In genomic region chr14:96843137-96843536, GRCh38 we compare ENCODE assay signal across 28 cellular contexts. TPM values are rescaled to one million over a fixed set of nuclear protein-coding genes. Genes with fewer than 3 reads are reported as not detected.
DNase-seq lines count a peak whose midpoint lies in the region; ATAC-seq, FAIRE-seq and TF ChIP-seq lines count a peak whose summit lies in the region.
"Had no signal": no experiment of that assay in that cellular context is flagged by ENCODE, and none has a peak within 500 bp of the region (broad histone marks: within the 10 kb centered on the region; RNA-seq: fewer than 3 reads in every experiment).

No MANE protein-coding gene starts in this region.

- FAIRE-seq in HepG2 (lab: Jason Lieb, UNC), result no peak
- FAIRE-seq in K562 (lab: Jason Lieb, UNC), result no peak
- FAIRE-seq: A204.1, GM12878, GM12892, GM18507, GM19239 had no signal

- H3K4me2 ChIP-seq in HepG2 (ENCODE audit: low read depth, low read length) (no peak overlapping the region), K562 (ENCODE audit: insufficient read depth, low read length) (no peak overlapping the region)
- H3K4me2 ChIP-seq: BLaER1 had no signal

- H3K4me1 ChIP-seq in liver (ENCODE audit: control insufficient read depth in 4 of 4, insufficient read depth in 4 of 4, low read length in 3 of 4), result peaks cover 0 to 5% (median 0%) of the 10 kb centered on the region in 4 donors
- no peaks in the 10 kb centered on the region for H3K4me1 ChIP-seq in HepG2 (ENCODE audit: insufficient read depth, low read length)
- H3K4me1 ChIP-seq in K562 (replicated peaks in 1 of 2; ENCODE audit: control insufficient read depth in 2 of 2, insufficient read depth in 2 of 2, low read length in 2 of 2), result no peaks in the 10 kb centered on the region
- H3K4me1 ChIP-seq: BE2C, BLaER1 had no signal

- H3K9me1 ChIP-seq in K562 (ENCODE audit: control insufficient read depth, insufficient read depth, low read length), result no peaks in the 10 kb centered on the region

- no peak for TF ChIP-seq RAD21 in liver (IDR thresholded peaks at IDR 0.05)
- TF ChIP-seq RAD21 in HepG2 (CRISPR knock-in tag; IDR thresholded peaks at IDR 0.05), result no peak
- TF ChIP-seq RAD21 in K562 (CRISPR knock-in tag; conservative IDR thresholded peaks at IDR 0.05 in 1 of 2, IDR thresholded peaks at IDR 0.05 in 1 of 2), result no peak

- H3K79me2 ChIP-seq in HepG2 (ENCODE audit: insufficient read depth, low read length) (peaks cover 2% of the 10 kb centered on the region), K562 (ENCODE audit: control insufficient read depth, insufficient read depth, low read length) (peaks cover 59% of the 10 kb centered on the region)

- no peak for ATAC-seq in HepG2
- no peak for ATAC-seq in K562
- peak; percentile 93 for ATAC-seq in left lobe of liver
- no peak for ATAC-seq in GM19397 (IDR thresholded peaks at IDR 0.05; ENCODE audit: unreplicated experiment)
- ATAC-seq: GM12878 had no signal

- H3K9ac ChIP-seq in liver (ENCODE audit: low read depth in 1 of 2, low read length in 2 of 2) (no peak overlapping the region), HepG2 (ENCODE audit: insufficient read depth, low read depth, low read length) (no peak overlapping the region), K562 (ENCODE audit: insufficient read depth in 1 of 2, low read depth in 2 of 2, low read length in 2 of 2) (no peak overlapping the region)
- H3K9ac ChIP-seq: BLaER1 had no signal

- BruUV-seq in HepG2 (replicated peaks; lab: Mats Ljungman, UMichigan) (no TSS peak), K562 (replicated peaks; lab: Mats Ljungman, UMichigan) (no TSS peak)

- TF ChIP-seq POLR2A in HepG2 (IDR thresholded peaks at IDR 0.05; ENCODE audit: insufficient read depth in 1 of 2, low read depth in 2 of 2, low read length in 2 of 2) (no peak), K562 (conservative IDR thresholded peaks at IDR 0.05) (no peak)

- H3K27ac ChIP-seq in liver (ENCODE audit: low read depth in 1 of 2, low read length in 2 of 2) (no peak overlapping the region), HepG2 (ENCODE audit: extremely low read length, insufficient read depth, low read length) (no peak overlapping the region), K562 (ENCODE audit: extremely low read depth, low read depth, low read length) (no peak overlapping the region)
- H3K27ac ChIP-seq: 22Rv1, BLaER1 had no signal

- no peak for DNase-seq in HepG2 (ENCODE audit: low spot score)
- no peak for DNase-seq in K562 (ENCODE audit: extremely low read depth in 1 of 4, low spot score in 3 of 4)
- DNase-seq in left lobe of liver (ENCODE audit: low spot score), result no peak
- DNase-seq in 8988T, result no peak
- DNase-seq in SK-N-DZ (ENCODE audit: low spot score), result no peak
- DNase-seq: ACHN; BE2C; C1 segment of cervical spinal cord; CD4-positive, alpha-beta memory T cell; CD4-positive, CD25-positive, alpha-beta regulatory T cell; CD8-positive, alpha-beta memory T cell; COR-L47; DMS 273 treated with DMSO at 0.1 percent for 48 hours; DMS153; DMS53; DMS79; DND-41; EL; GDM1 had no signal

- POLR2A ChIA-PET in HepG2 (lab: Yijun Ruan, JAX) (no interaction called here), K562 (lab: Yijun Ruan, JAX) (interaction anchor here (0.6 kb wide), 1 partner anchor 72 kb away, joined by 3 read pairs; no protein-coding TSS in a partner anchor)

- H3K9me3 ChIP-seq in liver (ENCODE audit: control insufficient read depth in 4 of 4, low read length in 3 of 4), result no peaks in the 10 kb centered on the region
- no peaks in the 10 kb centered on the region for H3K9me3 ChIP-seq in HepG2 (ENCODE audit: low read length)
- H3K9me3 ChIP-seq in K562 (replicated peaks; ENCODE audit: control insufficient read depth, insufficient read depth, low read depth, low read length), result no peaks in the 10 kb centered on the region
- H3K9me3 ChIP-seq: BE2C had no signal

- H3K36me3 ChIP-seq in liver (ENCODE audit: control insufficient read depth in 4 of 4, insufficient read depth in 3 of 4, low read depth in 1 of 4, low read length in 3 of 4), result peaks cover 0 to 2% (median 0%) of the 10 kb centered on the region in 4 donors
- peaks cover 2 to 11% of the 10 kb centered on the region in 2 experiments; a peak in 3 of 5 replicates for H3K36me3 ChIP-seq in HepG2 (replicated peaks in 1 of 2; ENCODE audit: control insufficient read depth in 1 of 2, insufficient read depth in 2 of 2, low read length in 2 of 2)
- peaks cover 83% of the 10 kb centered on the region for H3K36me3 ChIP-seq in K562 (ENCODE audit: control insufficient read depth, insufficient read depth, low read length)

- no peak for TF ChIP-seq EP300 in HepG2 (IDR thresholded peaks at IDR 0.05; ENCODE audit: low read depth in 2 of 2, low read length in 2 of 2)
- no peak for TF ChIP-seq EP300 in HepG2 (CRISPR knock-in tag; IDR thresholded peaks at IDR 0.05; ENCODE audit: borderline replicate concordance)
- TF ChIP-seq EP300 in K562 (IDR thresholded peaks at IDR 0.05; ENCODE audit: low read length), result no peak

- TF ChIP-seq CTCF in liver (IDR thresholded peaks at IDR 0.05; ENCODE audit: low read depth, low read length, missing input control), result no peak
- no peak for TF ChIP-seq CTCF in HepG2 (CRISPR knock-in tag; IDR thresholded peaks at IDR 0.05)
- no peak for TF ChIP-seq CTCF in K562 (IDR thresholded peaks at IDR 0.05 in 2 of 3, conservative IDR thresholded peaks at IDR 0.05 in 1 of 3; ENCODE audit: insufficient read depth in 2 of 3, low read depth in 1 of 3, low read length in 3 of 3)

- in situ Hi-C loops in HepG2 (cut with HindIII; ENCODE audit: extremely low pct_ligation_motif_present, low pct_unique_long_range_greater_than_20kb) (loop anchor here (10.0 kb wide), 1 partner anchor 258 kb away; no protein-coding TSS in a partner anchor), K562 (cut with MboI) (no loop called here)

- no peaks in the 10 kb centered on the region; the same call in 1 of the 2 replicates for H4K20me1 ChIP-seq in HepG2 (ENCODE audit: insufficient read depth, low read length)
- no peaks in the 10 kb centered on the region for H4K20me1 ChIP-seq in K562 (replicated peaks; ENCODE audit: control insufficient read depth, insufficient read depth, low read length)
- H4K20me1 ChIP-seq: BLaER1 had no signal

- no peak overlapping the region for H2AFZ ChIP-seq in HepG2 (ENCODE audit: low read length)
- H2AFZ ChIP-seq in K562 (ENCODE audit: low read depth, low read length), result no peak overlapping the region

- no peaks in the 10 kb centered on the region for H3K27me3 ChIP-seq in liver (ENCODE audit: control insufficient read depth in 4 of 4, insufficient read depth in 4 of 4, low read length in 3 of 4)
- H3K27me3 ChIP-seq in HepG2 (ENCODE audit: control insufficient read depth in 1 of 2, insufficient read depth in 2 of 2, low read length in 2 of 2), result no peaks in the 10 kb centered on the region
- no peaks in the 10 kb centered on the region for H3K27me3 ChIP-seq in K562 (ENCODE audit: control insufficient read depth in 2 of 2, insufficient read depth in 2 of 2, low read length in 2 of 2)
- H3K27me3 ChIP-seq: BE2C, BLaER1 had no signal

- intact Hi-C loops in HepG2 (cut with micrococcal nuclease; ENCODE audit: unreplicated experiment), result no loop called here
- intact Hi-C loops in K562 (cut with micrococcal nuclease), result loop anchor here (10.0 kb wide), 1 partner anchor 278 kb away; no protein-coding TSS in a partner anchor

- H3K4me3 ChIP-seq in liver (ENCODE audit: low read depth in 1 of 3, low read length in 3 of 3) (no peak overlapping the region), HepG2 (replicated peaks in 1 of 3; ENCODE audit: insufficient read depth in 1 of 3, low read depth in 2 of 3, low read length in 3 of 3) (no peak overlapping the region), K562 (no peak overlapping the region)
- H3K4me3 ChIP-seq: BLaER1, GM12878 had no signal

- CTCF ChIA-PET in HepG2 (lab: Yijun Ruan, JAX; ENCODE audit: low intra/inter-chr PET ratio, low total read pairs), result no interaction called here
- CTCF ChIA-PET in K562 (lab: Yijun Ruan, JAX; ENCODE audit: low intra/inter-chr PET ratio), result no interaction called here

RNA-seq across cellular contexts. Expression of gene VRK1, which starts 46.0 kb away (rescaled TPM):
- 10 to 100 TPM in 1 of 2 donors, 1 to 10 TPM in 1; 4.3 to 50.4 TPM for total RNA-seq in liver
- polyA plus RNA-seq in liver, result 1 to 10 TPM; 1.8 to 2.4 TPM
- 51.3 and 60.9 TPM in 2 replicates for total RNA-seq in HepG2 (2016; rRNA removed; fragmentation: Illumina TruSeq; extraction: Trizol)
- total RNA-seq in HepG2 (2016; cell fraction: cytosol; rRNA removed; fragmentation: Illumina TruSeq; extraction: Trizol; ENCODE audit: low read depth), result 159 and 190 TPM in 2 replicates
- 58.7 and 61.0 TPM in 2 replicates for total RNA-seq in HepG2 (2016; cell fraction: insoluble cytoplasmic fraction; rRNA removed; fragmentation: Illumina TruSeq; extraction: Trizol)
- 78.3 and 96.8 TPM in 2 replicates for total RNA-seq in HepG2 (2016; cell fraction: membrane; rRNA removed; fragmentation: Illumina TruSeq; extraction: Trizol)
- total RNA-seq in HepG2 (2016; cell fraction: nucleus; rRNA removed; fragmentation: Illumina TruSeq; extraction: Trizol), result 51.3 and 54.6 TPM in 2 replicates
- 3.3 and 7.9 TPM in 2 replicates for polyA plus RNA-seq in HepG2 (2011; rRNA removed)
- 3.5 and 3.7 TPM in 2 replicates for polyA plus RNA-seq in HepG2 (2011; cell fraction: cytosol; rRNA removed)
- polyA plus RNA-seq in HepG2 (2011; cell fraction: nucleus; rRNA removed), result 2.5 and 4.9 TPM in 2 replicates
- polyA plus RNA-seq in HepG2 (2012), result 6.0 and 14.0 TPM in 2 replicates
- 3.9 and 4.2 TPM in 2 replicates for polyA plus RNA-seq in HepG2 (2016; cell fraction: cytosol; fragmentation: Illumina TruSeq; extraction: Trizol; ENCODE audit: low read depth)
- 50.3 and 57.0 TPM in 2 replicates for polyA plus RNA-seq in HepG2 (2016; cell fraction: insoluble cytoplasmic fraction; fragmentation: Illumina TruSeq; extraction: Trizol; ENCODE audit: low read depth)
- polyA plus RNA-seq in HepG2 (2016; cell fraction: membrane; fragmentation: Illumina TruSeq; extraction: Trizol; ENCODE audit: low read depth), result 4.0 and 6.2 TPM in 2 replicates
- 26.4 and 41.3 TPM in 2 replicates for polyA plus RNA-seq in HepG2 (2016; cell fraction: nucleus; fragmentation: Illumina TruSeq; extraction: Trizol; ENCODE audit: insufficient read depth, low read depth)
- polyA minus RNA-seq in HepG2 (2011; rRNA and poly(A)+ RNA removed; ENCODE audit: low replicate concordance), result 4.6 and 22.0 TPM in 2 replicates
- 11.9 and 12.9 TPM in 2 replicates for polyA minus RNA-seq in HepG2 (2011; cell fraction: cytosol; rRNA and poly(A)+ RNA removed)
- polyA minus RNA-seq in HepG2 (2011; cell fraction: nucleus; rRNA and poly(A)+ RNA removed), result 30.6 TPM in 2 replicates
- total RNA-seq in K562 (2011; cell fraction: chromatin; rRNA removed; ENCODE audit: low replicate concordance), result 26.3 and 101 TPM in 2 replicates
- total RNA-seq in K562 (2011; cell fraction: nucleolus; rRNA removed), result 11.8 and 19.5 TPM in 2 replicates
- 31.3 and 31.5 TPM in 2 replicates for total RNA-seq in K562 (2011; cell fraction: nucleoplasm; rRNA removed)
- 78.9 and 99.7 TPM in 2 replicates for total RNA-seq in K562 (2014; rRNA removed)
- 144 and 166 TPM in 2 replicates for total RNA-seq in K562 (2014; rRNA removed; fragmentation: Illumina TruSeq; extraction: Trizol)
- 109 and 116 TPM in 2 replicates for total RNA-seq in K562 (2015; rRNA removed; fragmentation: Illumina TruSeq; extraction: Trizol)
- total RNA-seq in K562 (2021), result 83.6 and 84.0 TPM in 2 replicates
- 63.0 and 93.8 TPM in 2 replicates for polyA plus RNA-seq in K562 (2011; rRNA removed)
- polyA plus RNA-seq in K562 (2011; cell fraction: cytosol; rRNA removed), result 14.3 and 34.5 TPM in 2 replicates
- polyA plus RNA-seq in K562 (2011; cell fraction: nucleus; rRNA removed), result 19.3 and 28.7 TPM in 2 replicates
- 68.0 and 79.5 TPM in 2 replicates for polyA plus RNA-seq in K562 (2012)
- 91.4 and 106 TPM in 2 replicates for polyA plus RNA-seq in K562 (2014; fragmentation: Illumina TruSeq; extraction: Trizol)
- polyA plus RNA-seq in K562 (2014; fragmentation: Nextera tagmentation; extraction: Ambion mirVana), result 100 to 1,000 TPM; 177 TPM
- 98.5 and 119 TPM in 2 replicates for polyA plus RNA-seq in K562 (2014; rRNA removed)
- 128 and 131 TPM in 2 replicates for polyA minus RNA-seq in K562 (2011; rRNA and poly(A)+ RNA removed)
- polyA minus RNA-seq in K562 (2011; cell fraction: cytosol; rRNA and poly(A)+ RNA removed), result 38.6 and 42.2 TPM in 2 replicates
- 47.5 and 94.1 TPM in 2 replicates for polyA minus RNA-seq in K562 (2011; cell fraction: nucleus; rRNA and poly(A)+ RNA removed)
- total RNA-seq in left lobe of liver, result 1.8 TPM
- 47.2 and 52.0 TPM in 2 replicates for polyA plus RNA-seq in SK-N-DZ (2014; cell fraction: cytosol; rRNA removed)
- 20.7 and 34.5 TPM in 2 replicates for polyA plus RNA-seq in SK-N-DZ (2014; cell fraction: nucleus; rRNA removed)
